In the genomic region with DNA sequence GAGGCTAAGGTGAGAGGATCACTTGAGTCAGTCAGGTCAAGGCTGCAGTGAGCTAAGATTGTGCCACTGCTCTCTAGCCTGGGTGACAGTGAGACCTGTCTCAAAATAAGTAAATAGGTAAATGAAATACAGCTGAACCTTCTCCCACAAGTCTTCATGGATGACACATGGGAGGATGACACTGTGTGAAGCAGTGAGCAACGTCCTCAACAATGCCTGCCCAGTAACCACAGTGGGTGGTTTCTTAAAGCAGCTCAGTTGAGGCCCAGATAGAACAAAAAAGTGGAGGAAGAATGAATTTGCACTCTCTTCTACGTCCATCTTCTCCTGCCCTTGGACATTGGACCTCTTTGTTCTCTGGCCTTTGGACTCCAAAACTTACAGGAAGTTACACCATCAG, we compare ENCODE assay signal across 17 cellular contexts. TPM values are rescaled to one million over a fixed set of nuclear protein-coding genes. Genes with fewer than 3 reads are reported as not detected.
DNase-seq lines count a peak whose midpoint lies in the region; ATAC-seq and TF ChIP-seq lines count a peak whose summit lies in the region.
"Had no signal": no experiment of that assay in that cellular context is flagged by ENCODE, and none has a peak within 500 bp of the region (broad histone marks: within the 10 kb centered on the region; RNA-seq: fewer than 3 reads in every experiment).

No MANE protein-coding gene starts in this region.

- H3K27me3 Mint-ChIP-seq in activated T-helper 17 cell treated with anti-CD3 and anti-CD28 coated beads, Interleukin-2, amount 50 U/mL, for 72 hours: peaks cover 13% of the 10 kb centered on the region
- H3K27me3 Mint-ChIP-seq: IgD-negative memory B cell had no signal

- H3K9me3 ChIP-seq in left lung: peaks cover 0 to 1% of the 10 kb centered on the region in 2 donors
- H3K9me3 ChIP-seq: Caco-2 had no signal

- no peak overlapping the region for H3K4me3 ChIP-seq in left lung
- H3K4me3 ChIP-seq: BLaER1 had no signal

- intact Hi-C loops in left lung (cut with DNase I): no loop called here

- peaks cover 0 to 11% of the 10 kb centered on the region in 2 donors for H3K27me3 ChIP-seq in left lung
- H3K27me3 ChIP-seq: BLaER1 had no signal

- no peaks in the 10 kb centered on the region for H3K4me1 Mint-ChIP-seq in activated T-helper 17 cell treated with anti-CD3 and anti-CD28 coated beads, Interleukin-2, amount 50 U/mL, for 72 hours
- no peaks in the 10 kb centered on the region for H3K4me1 Mint-ChIP-seq in stimulated activated effector memory CD8-positive, alpha-beta T cell treated with anti-CD3 and anti-CD28 coated beads, Interleukin-12 subunit alpha, Interleukin-12 subunit beta, amount 100 ng/mL, for 72 hours
- H3K4me1 Mint-ChIP-seq: IgD-negative memory B cell had no signal

- ATAC-seq in activated T-helper 17 cell treated with anti-CD3 and anti-CD28 coated beads, Interleukin-2, amount 50 U/mL, for 72 hours (replicated peaks): peak; percentile 69
- peak; percentile 65 for ATAC-seq in stimulated activated effector memory CD8-positive, alpha-beta T cell treated with anti-CD3 and anti-CD28 coated beads, Interleukin-12 subunit alpha, Interleukin-12 subunit beta, amount 100 ng/mL, for 72 hours
- ATAC-seq in HG03439 (IDR thresholded peaks at IDR 0.05; ENCODE audit: unreplicated experiment) (no peak), left lung (no peak)
- ATAC-seq: CD8-positive, alpha-beta T cell; HCT116; HepG2 had no signal

- H3K36me3 ChIP-seq in left lung: no peaks in the 10 kb centered on the region
- H3K36me3 ChIP-seq: BLaER1 had no signal

- TF ChIP-seq CTCF in left lung (IDR thresholded peaks at IDR 0.05): no peak

- no peak overlapping the region for H3K27ac ChIP-seq in left lung
- H3K27ac ChIP-seq: BLaER1 had no signal

- H3K27ac Mint-ChIP-seq in activated T-helper 17 cell treated with anti-CD3 and anti-CD28 coated beads, Interleukin-2, amount 50 U/mL, for 72 hours: no peak overlapping the region
- no peak overlapping the region for H3K27ac Mint-ChIP-seq in stimulated activated effector memory CD8-positive, alpha-beta T cell treated with anti-CD3 and anti-CD28 coated beads, Interleukin-12 subunit alpha, Interleukin-12 subunit beta, amount 100 ng/mL, for 72 hours
- H3K27ac Mint-ChIP-seq: CD8-positive, alpha-beta T cell; IgD-negative memory B cell had no signal

- no peaks in the 10 kb centered on the region for H3K4me1 ChIP-seq in left lung
- H3K4me1 ChIP-seq: Caco-2 had no signal

- H3K4me3 Mint-ChIP-seq in activated T-helper 17 cell treated with anti-CD3 and anti-CD28 coated beads, Interleukin-2, amount 50 U/mL, for 72 hours: no peak overlapping the region
- H3K4me3 Mint-ChIP-seq in stimulated activated effector memory CD8-positive, alpha-beta T cell treated with anti-CD3 and anti-CD28 coated beads, Interleukin-12 subunit alpha, Interleukin-12 subunit beta, amount 100 ng/mL, for 72 hours: no peak overlapping the region
- H3K4me3 Mint-ChIP-seq: CD8-positive, alpha-beta T cell; IgD-negative memory B cell had no signal

- DNase-seq in COLO829 (ENCODE audit: low spot score) (peak; percentile 6), foreskin melanocyte (peak; percentile 20), NCI-H1930 (lab: John Stamatoyannopoulos, UW) (no peak), NCI-H446 (lab: John Stamatoyannopoulos, UW) (no peak), left lung (no peak)
- no peak for DNase-seq in stimulated activated effector memory CD8-positive, alpha-beta T cell treated with anti-CD3 and anti-CD28 coated beads, Interleukin-12 subunit alpha, Interleukin-12 subunit beta, amount 100 ng/mL, for 72 hours (ENCODE audit: low spot score in 2 of 2)
- DNase-seq: 8988T, Caco-2, GOT3, H7 had no signal

- H3K9me3 Mint-ChIP-seq in activated T-helper 17 cell treated with anti-CD3 and anti-CD28 coated beads, Interleukin-2, amount 50 U/mL, for 72 hours: no peaks in the 10 kb centered on the region
- no peaks in the 10 kb centered on the region for H3K9me3 Mint-ChIP-seq in stimulated activated effector memory CD8-positive, alpha-beta T cell treated with anti-CD3 and anti-CD28 coated beads, Interleukin-12 subunit alpha, Interleukin-12 subunit beta, amount 100 ng/mL, for 72 hours
- H3K9me3 Mint-ChIP-seq: CD8-positive, alpha-beta T cell had no signal

- no peaks in the 10 kb centered on the region for H3K36me3 Mint-ChIP-seq in activated T-helper 17 cell treated with anti-CD3 and anti-CD28 coated beads, Interleukin-2, amount 50 U/mL, for 72 hours (ENCODE audit: low read depth)
- H3K36me3 Mint-ChIP-seq in stimulated activated effector memory CD8-positive, alpha-beta T cell treated with anti-CD3 and anti-CD28 coated beads, Interleukin-12 subunit alpha, Interleukin-12 subunit beta, amount 100 ng/mL, for 72 hours: no peaks in the 10 kb centered on the region
- H3K36me3 Mint-ChIP-seq: CD8-positive, alpha-beta T cell; IgD-negative memory B cell had no signal

RNA-seq across cellular contexts. Expression of a gene that starts 52.7 kb away (rescaled TPM):
- not detected for total RNA-seq in activated T-helper 17 cell treated with anti-CD3 and anti-CD28 coated beads, Interleukin-2, amount 50 U/mL, for 72 hours
- 1 to 10 TPM; 2.0 to 2.9 TPM for total RNA-seq in left lung
- total RNA-seq: CD8-positive, alpha-beta T cell had no signal

Comparison
In these comparisons a context has a peak if more than half of its experiments do, and no peak if none do; other contexts are left out.
1. DNase-seq: peak in COLO829 (single experiment) and foreskin melanocyte (single experiment); none in stimulated activated effector memory CD8-positive, alpha-beta T cell treated with anti-CD3 and anti-CD28 coated beads, Interleukin-12 subunit alpha, Interleukin-12 subunit beta, amount 100 ng/mL, for 72 hours (0 of 2), NCI-H1930 (0 of 2), NCI-H446 (0 of 2) and left lung (0 of 2).
2. ATAC-seq: peak in activated T-helper 17 cell treated with anti-CD3 and anti-CD28 coated beads, Interleukin-2, amount 50 U/mL, for 72 hours (single experiment) and stimulated activated effector memory CD8-positive, alpha-beta T cell treated with anti-CD3 and anti-CD28 coated beads, Interleukin-12 subunit alpha, Interleukin-12 subunit beta, amount 100 ng/mL, for 72 hours (single experiment); none in HG03439 (single experiment) and left lung (single experiment).